Comparison of ENCODE assay signal across 1 cellular context in genomic region chr11:77065878-77066228, GRCh38.
TF ChIP-seq lines count a peak whose summit lies in the region.

No MANE protein-coding gene starts in this region.

TF ChIP-seq in HepG2, 621 proteins besides CTCF, POLR2A, EP300 and RAD21 (continued from another document):
- TF ChIP-seq, protein P1, sequence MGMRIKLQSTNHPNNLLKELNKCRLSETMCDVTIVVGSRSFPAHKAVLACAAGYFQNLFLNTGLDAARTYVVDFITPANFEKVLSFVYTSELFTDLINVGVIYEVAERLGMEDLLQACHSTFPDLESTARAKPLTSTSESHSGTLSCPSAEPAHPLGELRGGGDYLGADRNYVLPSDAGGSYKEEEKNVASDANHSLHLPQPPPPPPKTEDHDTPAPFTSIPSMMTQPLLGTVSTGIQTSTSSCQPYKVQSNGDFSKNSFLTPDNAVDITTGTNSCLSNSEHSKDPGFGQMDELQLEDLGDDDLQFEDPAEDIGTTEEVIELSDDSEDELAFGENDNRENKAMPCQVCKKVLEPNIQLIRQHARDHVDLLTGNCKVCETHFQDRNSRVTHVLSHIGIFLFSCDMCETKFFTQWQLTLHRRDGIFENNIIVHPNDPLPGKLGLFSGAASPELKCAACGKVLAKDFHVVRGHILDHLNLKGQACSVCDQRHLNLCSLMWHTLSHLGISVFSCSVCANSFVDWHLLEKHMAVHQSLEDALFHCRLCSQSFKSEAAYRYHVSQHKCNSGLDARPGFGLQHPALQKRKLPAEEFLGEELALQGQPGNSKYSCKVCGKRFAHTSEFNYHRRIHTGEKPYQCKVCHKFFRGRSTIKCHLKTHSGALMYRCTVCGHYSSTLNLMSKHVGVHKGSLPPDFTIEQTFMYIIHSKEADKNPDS (CRISPR knock-in tag; IDR thresholded peaks at IDR 0.05), result no peak
- no peak for TF ChIP-seq NFYC (CRISPR knock-in tag; IDR thresholded peaks at IDR 0.05)
- TF ChIP-seq TCF7L2 (IDR thresholded peaks at IDR 0.05; ENCODE audit: low read depth, low read length), result no peak
- no peak for TF ChIP-seq ZNF512B (CRISPR knock-in tag; IDR thresholded peaks at IDR 0.05; ENCODE audit: borderline replicate concordance)
- TF ChIP-seq RFXANK (CRISPR knock-in tag; IDR thresholded peaks at IDR 0.05), result no peak
- no peak for TF ChIP-seq ZNF275 (CRISPR knock-in tag; IDR thresholded peaks at IDR 0.05; ENCODE audit: borderline replicate concordance)
- no peak for TF ChIP-seq ZBTB38 (CRISPR knock-in tag; IDR thresholded peaks at IDR 0.05)
- no peak for TF ChIP-seq ZNF589 (CRISPR knock-in tag; conservative IDR thresholded peaks at IDR 0.05)
- no peak for TF ChIP-seq NFE2L1 (CRISPR knock-in tag; IDR thresholded peaks at IDR 0.05; ENCODE audit: borderline replicate concordance)
- TF ChIP-seq ZNF546 (CRISPR knock-in tag; conservative IDR thresholded peaks at IDR 0.05), result no peak
- TF ChIP-seq MIXL1 (CRISPR knock-in tag; IDR thresholded peaks at IDR 0.05), result no peak
- TF ChIP-seq, protein P2, sequence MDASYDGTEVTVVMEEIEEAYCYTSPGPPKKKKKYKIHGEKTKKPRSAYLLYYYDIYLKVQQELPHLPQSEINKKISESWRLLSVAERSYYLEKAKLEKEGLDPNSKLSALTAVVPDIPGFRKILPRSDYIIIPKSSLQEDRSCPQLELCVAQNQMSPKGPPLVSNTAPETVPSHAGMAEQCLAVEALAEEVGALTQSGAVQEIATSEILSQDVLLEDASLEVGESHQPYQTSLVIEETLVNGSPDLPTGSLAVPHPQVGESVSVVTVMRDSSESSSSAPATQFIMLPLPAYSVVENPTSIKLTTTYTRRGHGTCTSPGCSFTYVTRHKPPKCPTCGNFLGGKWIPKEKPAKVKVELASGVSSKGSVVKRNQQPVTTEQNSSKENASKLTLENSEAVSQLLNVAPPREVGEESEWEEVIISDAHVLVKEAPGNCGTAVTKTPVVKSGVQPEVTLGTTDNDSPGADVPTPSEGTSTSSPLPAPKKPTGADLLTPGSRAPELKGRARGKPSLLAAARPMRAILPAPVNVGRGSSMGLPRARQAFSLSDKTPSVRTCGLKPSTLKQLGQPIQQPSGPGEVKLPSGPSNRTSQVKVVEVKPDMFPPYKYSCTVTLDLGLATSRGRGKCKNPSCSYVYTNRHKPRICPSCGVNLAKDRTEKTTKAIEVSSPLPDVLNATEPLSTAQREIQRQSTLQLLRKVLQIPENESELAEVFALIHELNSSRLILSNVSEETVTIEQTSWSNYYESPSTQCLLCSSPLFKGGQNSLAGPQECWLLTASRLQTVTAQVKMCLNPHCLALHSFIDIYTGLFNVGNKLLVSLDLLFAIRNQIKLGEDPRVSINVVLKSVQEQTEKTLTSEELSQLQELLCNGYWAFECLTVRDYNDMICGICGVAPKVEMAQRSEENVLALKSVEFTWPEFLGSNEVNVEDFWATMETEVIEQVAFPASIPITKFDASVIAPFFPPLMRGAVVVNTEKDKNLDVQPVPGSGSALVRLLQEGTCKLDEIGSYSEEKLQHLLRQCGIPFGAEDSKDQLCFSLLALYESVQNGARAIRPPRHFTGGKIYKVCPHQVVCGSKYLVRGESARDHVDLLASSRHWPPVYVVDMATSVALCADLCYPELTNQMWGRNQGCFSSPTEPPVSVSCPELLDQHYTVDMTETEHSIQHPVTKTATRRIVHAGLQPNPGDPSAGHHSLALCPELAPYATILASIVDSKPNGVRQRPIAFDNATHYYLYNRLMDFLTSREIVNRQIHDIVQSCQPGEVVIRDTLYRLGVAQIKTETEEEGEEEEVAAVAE (CRISPR knock-in tag; IDR thresholded peaks at IDR 0.05; ENCODE audit: borderline replicate concordance), result no peak
- TF ChIP-seq ARNT (IDR thresholded peaks at IDR 0.05), result no peak
- TF ChIP-seq CBX2 (IDR thresholded peaks at IDR 0.05; ENCODE audit: low read depth, low read length), result no peak
- TF ChIP-seq CBX2 (CRISPR knock-in tag; IDR thresholded peaks at IDR 0.05; ENCODE audit: low read depth), result no peak
- TF ChIP-seq, protein P3, sequence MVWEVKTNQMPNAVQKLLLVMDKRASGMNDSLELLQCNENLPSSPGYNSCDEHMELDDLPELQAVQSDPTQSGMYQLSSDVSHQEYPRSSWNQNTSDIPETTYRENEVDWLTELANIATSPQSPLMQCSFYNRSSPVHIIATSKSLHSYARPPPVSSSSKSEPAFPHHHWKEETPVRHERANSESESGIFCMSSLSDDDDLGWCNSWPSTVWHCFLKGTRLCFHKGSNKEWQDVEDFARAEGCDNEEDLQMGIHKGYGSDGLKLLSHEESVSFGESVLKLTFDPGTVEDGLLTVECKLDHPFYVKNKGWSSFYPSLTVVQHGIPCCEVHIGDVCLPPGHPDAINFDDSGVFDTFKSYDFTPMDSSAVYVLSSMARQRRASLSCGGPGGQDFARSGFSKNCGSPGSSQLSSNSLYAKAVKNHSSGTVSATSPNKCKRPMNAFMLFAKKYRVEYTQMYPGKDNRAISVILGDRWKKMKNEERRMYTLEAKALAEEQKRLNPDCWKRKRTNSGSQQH (CRISPR knock-in tag; IDR thresholded peaks at IDR 0.05; ENCODE audit: low read depth), result 0 out of 2 replicates have a peak, but pooled peaks have one; percentile 0
- TF ChIP-seq ZNF30 (CRISPR knock-in tag; IDR thresholded peaks at IDR 0.05), result no peak
- TF ChIP-seq TARDBP (CRISPR knock-in tag; IDR thresholded peaks at IDR 0.05), result no peak
- TF ChIP-seq CENPT (CRISPR knock-in tag; IDR thresholded peaks at IDR 0.05; ENCODE audit: low read depth), result no peak
- TF ChIP-seq, protein P4, sequence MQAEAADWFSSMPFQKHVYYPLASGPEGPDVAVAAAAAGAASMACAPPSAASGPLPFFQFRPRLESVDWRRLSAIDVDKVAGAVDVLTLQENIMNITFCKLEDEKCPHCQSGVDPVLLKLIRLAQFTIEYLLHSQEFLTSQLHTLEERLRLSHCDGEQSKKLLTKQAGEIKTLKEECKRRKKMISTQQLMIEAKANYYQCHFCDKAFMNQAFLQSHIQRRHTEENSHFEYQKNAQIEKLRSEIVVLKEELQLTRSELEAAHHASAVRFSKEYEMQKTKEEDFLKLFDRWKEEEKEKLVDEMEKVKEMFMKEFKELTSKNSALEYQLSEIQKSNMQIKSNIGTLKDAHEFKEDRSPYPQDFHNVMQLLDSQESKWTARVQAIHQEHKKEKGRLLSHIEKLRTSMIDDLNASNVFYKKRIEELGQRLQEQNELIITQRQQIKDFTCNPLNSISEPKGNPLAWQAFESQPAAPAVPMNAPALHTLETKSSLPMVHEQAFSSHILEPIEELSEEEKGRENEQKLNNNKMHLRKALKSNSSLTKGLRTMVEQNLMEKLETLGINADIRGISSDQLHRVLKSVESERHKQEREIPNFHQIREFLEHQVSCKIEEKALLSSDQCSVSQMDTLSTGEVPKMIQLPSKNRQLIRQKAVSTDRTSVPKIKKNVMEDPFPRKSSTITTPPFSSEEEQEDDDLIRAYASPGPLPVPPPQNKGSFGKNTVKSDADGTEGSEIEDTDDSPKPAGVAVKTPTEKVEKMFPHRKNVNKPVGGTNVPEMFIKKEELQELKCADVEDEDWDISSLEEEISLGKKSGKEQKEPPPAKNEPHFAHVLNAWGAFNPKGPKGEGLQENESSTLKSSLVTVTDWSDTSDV (CRISPR knock-in tag; IDR thresholded peaks at IDR 0.05), result no peak
- no peak for TF ChIP-seq ZNF20 (CRISPR knock-in tag; IDR thresholded peaks at IDR 0.05)
- TF ChIP-seq, protein P5, sequence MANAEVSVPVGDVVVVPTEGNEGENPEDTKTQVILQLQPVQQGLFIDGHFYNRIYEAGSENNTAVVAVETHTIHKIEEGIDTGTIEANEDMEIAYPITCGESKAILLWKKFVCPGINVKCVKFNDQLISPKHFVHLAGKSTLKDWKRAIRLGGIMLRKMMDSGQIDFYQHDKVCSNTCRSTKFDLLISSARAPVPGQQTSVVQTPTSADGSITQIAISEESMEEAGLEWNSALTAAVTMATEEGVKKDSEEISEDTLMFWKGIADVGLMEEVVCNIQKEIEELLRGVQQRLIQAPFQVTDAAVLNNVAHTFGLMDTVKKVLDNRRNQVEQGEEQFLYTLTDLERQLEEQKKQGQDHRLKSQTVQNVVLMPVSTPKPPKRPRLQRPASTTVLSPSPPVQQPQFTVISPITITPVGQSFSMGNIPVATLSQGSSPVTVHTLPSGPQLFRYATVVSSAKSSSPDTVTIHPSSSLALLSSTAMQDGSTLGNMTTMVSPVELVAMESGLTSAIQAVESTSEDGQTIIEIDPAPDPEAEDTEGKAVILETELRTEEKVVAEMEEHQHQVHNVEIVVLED (CRISPR knock-in tag; IDR thresholded peaks at IDR 0.05; ENCODE audit: borderline replicate concordance), result no peak
- TF ChIP-seq, protein P6, sequence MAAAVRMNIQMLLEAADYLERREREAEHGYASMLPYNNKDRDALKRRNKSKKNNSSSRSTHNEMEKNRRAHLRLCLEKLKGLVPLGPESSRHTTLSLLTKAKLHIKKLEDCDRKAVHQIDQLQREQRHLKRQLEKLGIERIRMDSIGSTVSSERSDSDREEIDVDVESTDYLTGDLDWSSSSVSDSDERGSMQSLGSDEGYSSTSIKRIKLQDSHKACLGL (CRISPR knock-in tag; IDR thresholded peaks at IDR 0.05), result no peak
- TF ChIP-seq, protein P7, sequence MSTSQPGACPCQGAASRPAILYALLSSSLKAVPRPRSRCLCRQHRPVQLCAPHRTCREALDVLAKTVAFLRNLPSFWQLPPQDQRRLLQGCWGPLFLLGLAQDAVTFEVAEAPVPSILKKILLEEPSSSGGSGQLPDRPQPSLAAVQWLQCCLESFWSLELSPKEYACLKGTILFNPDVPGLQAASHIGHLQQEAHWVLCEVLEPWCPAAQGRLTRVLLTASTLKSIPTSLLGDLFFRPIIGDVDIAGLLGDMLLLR (CRISPR knock-in tag; IDR thresholded peaks at IDR 0.05), result 0 out of 2 replicates have a peak, but pooled peaks have one; percentile 48
- no peak for TF ChIP-seq ELF1 (CRISPR knock-in tag; IDR thresholded peaks at IDR 0.05)
- TF ChIP-seq GTF3A (CRISPR knock-in tag; conservative IDR thresholded peaks at IDR 0.05), result no peak
- TF ChIP-seq SRSF9 (IDR thresholded peaks at IDR 0.05; ENCODE audit: borderline replicate concordance, insufficient read depth, low read depth, low read length, poor library complexity, severe bottlenecking), result no peak
- TF ChIP-seq GATAD2A (CRISPR knock-in tag; IDR thresholded peaks at IDR 0.05), result peak; percentile 25; the same call in 1 of the 2 replicates
- TF ChIP-seq SNAPC5 (CRISPR knock-in tag; IDR thresholded peaks at IDR 0.05; ENCODE audit: borderline replicate concordance), result no peak
- no peak for TF ChIP-seq ZFP62 (CRISPR knock-in tag; IDR thresholded peaks at IDR 0.05)
